1 cellular context compared by ENCODE assay signal in genomic region chrX:118218079-118218478, GRCh38.
TF ChIP-seq lines count a peak whose summit lies in the region.

No MANE protein-coding gene starts in this region.

TF ChIP-seq in HepG2, 621 proteins besides CTCF, POLR2A, EP300 and RAD21 (continued from another document):
- no peak for TF ChIP-seq ZNF451 (CRISPR knock-in tag; IDR thresholded peaks at IDR 0.05)
- TF ChIP-seq, protein P1, sequence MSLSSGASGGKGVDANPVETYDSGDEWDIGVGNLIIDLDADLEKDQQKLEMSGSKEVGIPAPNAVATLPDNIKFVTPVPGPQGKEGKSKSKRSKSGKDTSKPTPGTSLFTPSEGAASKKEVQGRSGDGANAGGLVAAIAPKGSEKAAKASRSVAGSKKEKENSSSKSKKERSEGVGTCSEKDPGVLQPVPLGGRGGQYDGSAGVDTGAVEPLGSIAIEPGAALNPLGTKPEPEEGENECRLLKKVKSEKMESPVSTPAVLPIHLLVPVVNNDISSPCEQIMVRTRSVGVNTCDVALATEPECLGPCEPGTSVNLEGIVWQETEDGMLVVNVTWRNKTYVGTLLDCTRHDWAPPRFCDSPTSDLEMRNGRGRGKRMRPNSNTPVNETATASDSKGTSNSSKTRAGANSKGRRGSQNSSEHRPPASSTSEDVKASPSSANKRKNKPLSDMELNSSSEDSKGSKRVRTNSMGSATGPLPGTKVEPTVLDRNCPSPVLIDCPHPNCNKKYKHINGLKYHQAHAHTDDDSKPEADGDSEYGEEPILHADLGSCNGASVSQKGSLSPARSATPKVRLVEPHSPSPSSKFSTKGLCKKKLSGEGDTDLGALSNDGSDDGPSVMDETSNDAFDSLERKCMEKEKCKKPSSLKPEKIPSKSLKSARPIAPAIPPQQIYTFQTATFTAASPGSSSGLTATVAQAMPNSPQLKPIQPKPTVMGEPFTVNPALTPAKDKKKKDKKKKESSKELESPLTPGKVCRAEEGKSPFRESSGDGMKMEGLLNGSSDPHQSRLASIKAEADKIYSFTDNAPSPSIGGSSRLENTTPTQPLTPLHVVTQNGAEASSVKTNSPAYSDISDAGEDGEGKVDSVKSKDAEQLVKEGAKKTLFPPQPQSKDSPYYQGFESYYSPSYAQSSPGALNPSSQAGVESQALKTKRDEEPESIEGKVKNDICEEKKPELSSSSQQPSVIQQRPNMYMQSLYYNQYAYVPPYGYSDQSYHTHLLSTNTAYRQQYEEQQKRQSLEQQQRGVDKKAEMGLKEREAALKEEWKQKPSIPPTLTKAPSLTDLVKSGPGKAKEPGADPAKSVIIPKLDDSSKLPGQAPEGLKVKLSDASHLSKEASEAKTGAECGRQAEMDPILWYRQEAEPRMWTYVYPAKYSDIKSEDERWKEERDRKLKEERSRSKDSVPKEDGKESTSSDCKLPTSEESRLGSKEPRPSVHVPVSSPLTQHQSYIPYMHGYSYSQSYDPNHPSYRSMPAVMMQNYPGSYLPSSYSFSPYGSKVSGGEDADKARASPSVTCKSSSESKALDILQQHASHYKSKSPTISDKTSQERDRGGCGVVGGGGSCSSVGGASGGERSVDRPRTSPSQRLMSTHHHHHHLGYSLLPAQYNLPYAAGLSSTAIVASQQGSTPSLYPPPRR (CRISPR knock-in tag; IDR thresholded peaks at IDR 0.05; ENCODE audit: borderline replicate concordance), result no peak
- TF ChIP-seq, protein P2, sequence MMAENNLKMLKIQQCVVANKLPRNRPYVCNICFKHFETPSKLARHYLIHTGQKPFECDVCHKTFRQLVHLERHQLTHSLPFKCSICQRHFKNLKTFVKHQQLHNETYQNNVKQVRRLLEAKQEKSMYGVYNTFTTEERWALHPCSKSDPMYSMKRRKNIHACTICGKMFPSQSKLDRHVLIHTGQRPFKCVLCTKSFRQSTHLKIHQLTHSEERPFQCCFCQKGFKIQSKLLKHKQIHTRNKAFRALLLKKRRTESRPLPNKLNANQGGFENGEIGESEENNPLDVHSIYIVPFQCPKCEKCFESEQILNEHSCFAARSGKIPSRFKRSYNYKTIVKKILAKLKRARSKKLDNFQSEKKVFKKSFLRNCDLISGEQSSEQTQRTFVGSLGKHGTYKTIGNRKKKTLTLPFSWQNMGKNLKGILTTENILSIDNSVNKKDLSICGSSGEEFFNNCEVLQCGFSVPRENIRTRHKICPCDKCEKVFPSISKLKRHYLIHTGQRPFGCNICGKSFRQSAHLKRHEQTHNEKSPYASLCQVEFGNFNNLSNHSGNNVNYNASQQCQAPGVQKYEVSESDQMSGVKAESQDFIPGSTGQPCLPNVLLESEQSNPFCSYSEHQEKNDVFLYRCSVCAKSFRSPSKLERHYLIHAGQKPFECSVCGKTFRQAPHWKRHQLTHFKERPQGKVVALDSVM (CRISPR knock-in tag; IDR thresholded peaks at IDR 0.05), result no peak
- no peak for TF ChIP-seq ZNF782 (CRISPR knock-in tag; IDR thresholded peaks at IDR 0.05; ENCODE audit: borderline replicate concordance)
- no peak for TF ChIP-seq ZNF784 (CRISPR knock-in tag; IDR thresholded peaks at IDR 0.05; ENCODE audit: borderline replicate concordance)
- no peak for TF ChIP-seq ZNF777 (CRISPR knock-in tag; IDR thresholded peaks at IDR 0.05)
- TF ChIP-seq, protein P3, sequence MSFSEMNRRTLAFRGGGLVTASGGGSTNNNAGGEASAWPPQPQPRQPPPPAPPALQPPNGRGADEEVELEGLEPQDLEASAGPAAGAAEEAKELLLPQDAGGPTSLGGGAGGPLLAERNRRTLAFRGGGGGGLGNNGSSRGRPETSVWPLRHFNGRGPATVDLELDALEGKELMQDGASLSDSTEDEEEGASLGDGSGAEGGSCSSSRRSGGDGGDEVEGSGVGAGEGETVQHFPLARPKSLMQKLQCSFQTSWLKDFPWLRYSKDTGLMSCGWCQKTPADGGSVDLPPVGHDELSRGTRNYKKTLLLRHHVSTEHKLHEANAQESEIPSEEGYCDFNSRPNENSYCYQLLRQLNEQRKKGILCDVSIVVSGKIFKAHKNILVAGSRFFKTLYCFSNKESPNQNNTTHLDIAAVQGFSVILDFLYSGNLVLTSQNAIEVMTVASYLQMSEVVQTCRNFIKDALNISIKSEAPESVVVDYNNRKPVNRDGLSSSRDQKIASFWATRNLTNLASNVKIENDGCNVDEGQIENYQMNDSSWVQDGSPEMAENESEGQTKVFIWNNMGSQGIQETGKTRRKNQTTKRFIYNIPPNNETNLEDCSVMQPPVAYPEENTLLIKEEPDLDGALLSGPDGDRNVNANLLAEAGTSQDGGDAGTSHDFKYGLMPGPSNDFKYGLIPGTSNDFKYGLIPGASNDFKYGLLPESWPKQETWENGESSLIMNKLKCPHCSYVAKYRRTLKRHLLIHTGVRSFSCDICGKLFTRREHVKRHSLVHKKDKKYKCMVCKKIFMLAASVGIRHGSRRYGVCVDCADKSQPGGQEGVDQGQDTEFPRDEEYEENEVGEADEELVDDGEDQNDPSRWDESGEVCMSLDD (CRISPR knock-in tag; IDR thresholded peaks at IDR 0.05; ENCODE audit: borderline replicate concordance), result no peak
- no peak for TF ChIP-seq SNAI1 (CRISPR knock-in tag; IDR thresholded peaks at IDR 0.05; ENCODE audit: borderline replicate concordance)
